33 cellular contexts compared by ENCODE assay signal in genomic region chr18:22417496-22418188, GRCh38. TPM values are rescaled to one million over a fixed set of nuclear protein-coding genes. Genes with fewer than 3 reads are reported as not detected.
A peak's percentile ranks its signal among the peaks of the same experiment; 100 is the strongest.
DNase-seq lines count a peak whose midpoint lies in the region; ATAC-seq and TF ChIP-seq lines count a peak whose summit lies in the region.
"Had no signal": no experiment of that assay in that cellular context is flagged by ENCODE, and none has a peak within 500 bp of the region (broad histone marks: within the 10 kb centered on the region; RNA-seq: fewer than 3 reads in every experiment).

CTAGE1 (minus strand) TSS chr18:22417915; CDS start chr18:22417811, 104 bp downstream.

- H3K27me3 ChIP-seq in dorsolateral prefrontal cortex = peaks cover 0 to 26% (median 5%) of the 10 kb centered on the region in 45 donors
- H3K27me3 ChIP-seq: hepatocyte, spleen, tibial artery had no signal

- intact Hi-C loops in dorsolateral prefrontal cortex (cut with DNase I) = no loop called here

- no peak for TF ChIP-seq CTCF in dorsolateral prefrontal cortex (IDR thresholded peaks at IDR 0.05 in 54 of 56, conservative IDR thresholded peaks at IDR 0.05 in 2 of 56; ENCODE audit: low read depth in 1 of 56, partially characterized antibody in 56 of 56)

- no peak for ATAC-seq in HG02798 (IDR thresholded peaks at IDR 0.05; ENCODE audit: poor library complexity, unreplicated experiment)
- ATAC-seq: activated CD8-positive, alpha-beta T cell treated with anti-CD3 and anti-CD28 coated beads, Interleukin-2, amount 10 ng/mL, durations not matched to agents 7 days and 5 days; T-cell had no signal

- DNase-seq in NCI-H748 (lab: John Stamatoyannopoulos, UW; ENCODE audit: unreplicated experiment) = peak; percentile 32
- DNase-seq in NCI-H748 treated with DMSO at 0.1 percent for 48 hours (lab: John Stamatoyannopoulos, UW) = no peak
- DNase-seq in astrocyte of the hippocampus (ENCODE audit: low read depth, low spot score) = peak; percentile 41
- peak; percentile 80 for DNase-seq in islet precursor cell
- no peak for DNase-seq in dorsolateral prefrontal cortex
- DNase-seq in NCI-H446 (lab: John Stamatoyannopoulos, UW) = no peak
- DNase-seq in SK-N-DZ (ENCODE audit: low spot score) = no peak
- DNase-seq: activated CD4-positive, CD25-positive, alpha-beta regulatory T cell treated with anti-CD3 and anti-CD28 coated beads, Interleukin-2, amount 50 U/mL, for 72 hours; activated CD8-positive, alpha-beta T cell treated with anti-CD3 and anti-CD28 coated beads, Interleukin-2, amount 10 ng/mL, durations not matched to agents 7 days and 5 days; activated naive CD4-positive, alpha-beta T cell treated with anti-CD3 and anti-CD28 coated beads for 36 hours; activated T-cell treated with anti-CD3 and anti-CD28 coated beads, Interleukin-2, amount 50 U/mL, for 1 hour; anterior cingulate cortex; COR-L47; effector CD4-positive, alpha-beta T cell; foreskin melanocyte; kidney glomerular epithelial cell; mammary epithelial cell; NCI-H2171; NCI-H526 treated with DMSO at 0.1 percent for 48 hours; nucleus accumbens; OCI-M1; Right ventricle myocardium superior; spleen; stimulated activated CD4-positive, alpha-beta T cell treated with anti-CD3 and anti-CD28 coated beads, Interleukin-4, amount 100 ng/mL, for 24 hours; T-cell; tibial artery had no signal

- no peak within 1 kb of the TSS for H3K27ac ChIP-seq in dorsolateral prefrontal cortex
- H3K27ac ChIP-seq: hepatocyte, HL-60, spleen, tibial artery had no signal

- H3K4me3 ChIP-seq in dorsolateral prefrontal cortex = no peak within 1 kb of the TSS
- H3K4me3 ChIP-seq: HAP-1, hepatocyte, spleen, tibial artery had no signal

RNA-seq across cellular contexts. Expression of gene CTAGE1, which starts in this region (rescaled TPM):
- total RNA-seq in dorsolateral prefrontal cortex = not detected
- not detected in 2 replicates for polyA plus RNA-seq in SK-N-DZ (2014; cell fraction: cytosol; rRNA removed)
- not detected in 2 replicates for polyA plus RNA-seq in SK-N-DZ (2014; cell fraction: nucleus; rRNA removed)
- total RNA-seq: A172; activated CD8-positive, alpha-beta T cell treated with anti-CD3 and anti-CD28 coated beads, Interleukin-2, amount 10 ng/mL, durations not matched to agents 7 days and 5 days; activated naive CD4-positive, alpha-beta T cell treated with anti-CD3 and anti-CD28 coated beads for 36 hours; mammary epithelial cell; Right ventricle myocardium superior; spleen; T-cell had no signal
- polyA plus RNA-seq: BJ, esophagus, hepatocyte, mammary epithelial cell, spleen had no signal

Comparison
In these comparisons a context has a peak if more than half of its experiments do, and no peak if none do; other contexts are left out.
1. DNase-seq: peak in NCI-H748 (single experiment), astrocyte of the hippocampus (single experiment) and islet precursor cell (single experiment); none in NCI-H748 treated with DMSO at 0.1 percent for 48 hours (single experiment), dorsolateral prefrontal cortex (0 of 10), NCI-H446 (0 of 2) and SK-N-DZ (single experiment).